Comparison of ENCODE assay signal across 9 cellular contexts in the genomic region with DNA sequence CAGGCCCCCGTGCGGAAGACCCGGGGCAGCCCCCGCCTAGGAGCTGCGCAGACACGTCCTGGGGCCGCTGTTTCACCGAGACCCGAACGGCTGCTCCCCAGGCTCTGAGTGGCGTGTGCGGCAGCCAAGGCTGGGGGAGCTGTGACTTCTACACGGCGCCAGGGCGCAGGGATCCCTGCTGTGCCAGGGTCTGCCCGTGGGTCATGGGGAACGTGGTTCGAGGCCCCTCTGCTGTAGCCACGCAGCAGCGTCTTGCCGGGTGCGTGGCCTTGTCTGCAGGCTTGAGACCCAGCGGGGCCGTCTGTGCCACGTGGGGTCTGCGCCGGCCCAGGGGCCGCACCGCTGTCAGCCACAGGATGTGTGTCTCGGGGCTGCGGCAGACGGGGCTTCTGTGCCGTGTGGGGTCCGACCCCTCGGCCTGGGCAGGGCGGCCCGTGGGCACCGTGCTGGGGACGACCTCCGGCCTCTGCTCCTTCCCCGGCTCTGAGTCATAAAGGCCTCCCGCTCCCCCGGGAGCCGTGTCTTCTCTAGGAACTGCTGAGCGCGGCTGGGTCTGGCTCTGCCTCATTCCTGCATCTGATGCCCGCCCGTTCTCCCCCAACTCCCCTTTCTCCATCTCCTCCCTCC. TPM values are rescaled to one million over a fixed set of nuclear protein-coding genes. Genes with fewer than 3 reads are reported as not detected.
DNase-seq lines count a peak whose midpoint lies in the region; ATAC-seq, FAIRE-seq and TF ChIP-seq lines count a peak whose summit lies in the region.
"Had no signal": no experiment of that assay in that cellular context is flagged by ENCODE, and none has a peak within 500 bp of the region (broad histone marks: within the 10 kb centered on the region; RNA-seq: fewer than 3 reads in every experiment).

No MANE protein-coding gene starts in this region.

- no peaks in the 10 kb centered on the region for H3K9me3 ChIP-seq in astrocyte (ENCODE audit: insufficient read depth, low read depth, low read length)
- no peaks in the 10 kb centered on the region for H3K9me3 ChIP-seq in right lobe of liver

- peak in 1 of 2 donors; percentile 55 for DNase-seq in activated naive CD4-positive, alpha-beta T cell treated with anti-CD3 and anti-CD28 coated beads, Interleukin-2, amount 50 U/mL, for 72 hours (ENCODE audit: low spot score in 2 of 2)
- no peak for DNase-seq in activated naive CD4-positive, alpha-beta T cell (lab: John Stamatoyannopoulos, UW)
- no peak for DNase-seq in astrocyte (ENCODE audit: low read depth)
- peak in 2 of 3 donors; percentile 22 to 52 for DNase-seq in right lobe of liver
- no peak for DNase-seq in MV-4-11 (lab: John Stamatoyannopoulos, UW)
- no peak for DNase-seq in stimulated activated CD4-positive, alpha-beta T cell treated with anti-CD3 and anti-CD28 coated beads, Interleukin-15, amount 100 ng/mL, for 24 hours

- H3K27ac Mint-ChIP-seq in activated naive CD4-positive, alpha-beta T cell treated with anti-CD3 and anti-CD28 coated beads, Interleukin-2, amount 50 U/mL, for 72 hours, result no peak overlapping the region
- H3K27ac Mint-ChIP-seq in astrocyte (ENCODE audit: unreplicated experiment), result no peak overlapping the region
- H3K27ac Mint-ChIP-seq: T-helper 2 cell treated with Interferon-gamma antibody and Interleukin-4, amounts not matched to agents 5 μg/mL and 100 μg/mL, for 36 hours had no signal

- H3K4me3 ChIP-seq in astrocyte (ENCODE audit: insufficient read depth, low read depth, low read length) (peak overlapping the region; percentile 13), right lobe of liver (no peak overlapping the region), urinary bladder (ENCODE audit: low read depth, low read length) (peak overlapping the region; percentile 12)

- H3K4me3 Mint-ChIP-seq in astrocyte (ENCODE audit: unreplicated experiment), result no peak overlapping the region
- H3K4me3 Mint-ChIP-seq: T-helper 2 cell treated with Interferon-gamma antibody and Interleukin-4, amounts not matched to agents 5 μg/mL and 100 μg/mL, for 36 hours had no signal

- ATAC-seq in activated naive CD4-positive, alpha-beta T cell treated with anti-CD3 and anti-CD28 coated beads, Interleukin-2, amount 50 U/mL, for 72 hours, result peak; percentile 62 to 72
- ATAC-seq in right lobe of liver (peak; percentile 15 to 55 (median 46)), GM21529 (IDR thresholded peaks at IDR 0.05; ENCODE audit: unreplicated experiment) (no peak)

- intact Hi-C loops in right lobe of liver (cut with DNase I), result no loop called here

- no peaks in the 10 kb centered on the region for H3K9me3 Mint-ChIP-seq in activated naive CD4-positive, alpha-beta T cell treated with anti-CD3 and anti-CD28 coated beads, Interleukin-2, amount 50 U/mL, for 72 hours
- peaks cover 6% of the 10 kb centered on the region for H3K9me3 Mint-ChIP-seq in astrocyte (ENCODE audit: unreplicated experiment)
- H3K9me3 Mint-ChIP-seq: T-helper 2 cell treated with Interferon-gamma antibody and Interleukin-4, amounts not matched to agents 5 μg/mL and 100 μg/mL, for 36 hours had no signal

- H3K4me1 ChIP-seq in astrocyte (ENCODE audit: insufficient read depth, low read length) (peaks cover 8% of the 10 kb centered on the region), right lobe of liver (peaks cover 0 to 4% (median 0%) of the 10 kb centered on the region in 4 donors), urinary bladder (ENCODE audit: insufficient read depth) (peaks cover 3% of the 10 kb centered on the region)

- peak overlapping the region; percentile 46 for H3K9ac ChIP-seq in astrocyte (ENCODE audit: low read length)

- no peaks in the 10 kb centered on the region for H3K79me2 ChIP-seq in astrocyte (ENCODE audit: insufficient read depth, low read length)

- no peak for TF ChIP-seq CTCF in astrocyte (IDR thresholded peaks at IDR 0.05; ENCODE audit: insufficient read depth, low read depth, low read length)
- no peak for TF ChIP-seq CTCF in right lobe of liver (IDR thresholded peaks at IDR 0.05)

- no peak overlapping the region for H3K27ac ChIP-seq in astrocyte (ENCODE audit: low read depth, low read length)
- H3K27ac ChIP-seq in right lobe of liver, result no peak overlapping the region
- H3K27ac ChIP-seq in urinary bladder (ENCODE audit: low read depth), result no peak overlapping the region

- H3K4me2 ChIP-seq in astrocyte (ENCODE audit: low read length), result peak overlapping the region; percentile 81

- H3K27me3 Mint-ChIP-seq in astrocyte (ENCODE audit: low read depth, unreplicated experiment), result no peaks in the 10 kb centered on the region

- no peaks in the 10 kb centered on the region for H4K20me1 ChIP-seq in astrocyte (ENCODE audit: insufficient read depth, low read length)

- no peak for TF ChIP-seq POLR2A in right lobe of liver (IDR thresholded peaks at IDR 0.05)

- H3K27me3 ChIP-seq in astrocyte (ENCODE audit: insufficient read depth, low read length) (no peaks in the 10 kb centered on the region), right lobe of liver (no peaks in the 10 kb centered on the region)

- H3K4me1 Mint-ChIP-seq in astrocyte (ENCODE audit: low read depth, unreplicated experiment), result peaks cover 2% of the 10 kb centered on the region

- H3K36me3 Mint-ChIP-seq in activated naive CD4-positive, alpha-beta T cell treated with anti-CD3 and anti-CD28 coated beads, Interleukin-2, amount 50 U/mL, for 72 hours, result peaks cover 0 to 3% of the 10 kb centered on the region in 2 donors
- H3K36me3 Mint-ChIP-seq in astrocyte (ENCODE audit: low read depth, unreplicated experiment), result peaks cover 2% of the 10 kb centered on the region

- peak overlapping the region; percentile 68 for H2AFZ ChIP-seq in astrocyte (ENCODE audit: low read depth, low read length)

- FAIRE-seq in astrocyte (lab: Jason Lieb, UNC), result no peak

- no peaks in the 10 kb centered on the region for H3K36me3 ChIP-seq in astrocyte (ENCODE audit: insufficient read depth, low read length)
- no peaks in the 10 kb centered on the region for H3K36me3 ChIP-seq in right lobe of liver
- H3K36me3 ChIP-seq in urinary bladder (ENCODE audit: insufficient read depth), result peaks cover 2% of the 10 kb centered on the region

- 25% methylated on average over 9 of the region's 48 CpGs for WGBS in right lobe of liver (ENCODE audit: insufficient coverage, low coverage, low lambda C conversion rate, missing lambda C conversion rate)
- 2% methylated on average over 48 of the region's 48 CpGs for WGBS in urinary bladder

RNA-seq across cellular contexts. Expression of gene GTPBP6, which starts 12.7 kb away (rescaled TPM):
- total RNA-seq in activated naive CD4-positive, alpha-beta T cell treated with anti-CD3 and anti-CD28 coated beads, Interleukin-2, amount 50 U/mL, for 72 hours, result 10 to 100 TPM; 57.1 to 61.6 TPM
- total RNA-seq in astrocyte (27.9 and 30.5 TPM in 2 replicates), right lobe of liver (10 to 100 TPM; 20.9 to 32.8 (median 23.2) TPM), urinary bladder (10.0 TPM)
- 71.8 TPM for polyA plus RNA-seq in urinary bladder

RNA-seq across cellular contexts. Expression of gene PLCXD1, which starts 50.1 kb away (rescaled TPM):
- total RNA-seq in activated naive CD4-positive, alpha-beta T cell treated with anti-CD3 and anti-CD28 coated beads, Interleukin-2, amount 50 U/mL, for 72 hours, result 100 to 1,000 TPM in 1 of 2 donors, 10 to 100 TPM in 1; 61.4 to 118 TPM
- total RNA-seq in astrocyte (20.3 and 25.9 TPM in 2 replicates), right lobe of liver (10 to 100 TPM in 1 of 6 experiments, 1 to 10 TPM in 5; 3.4 to 11.2 (median 5.1) TPM), urinary bladder (5.2 TPM)
- polyA plus RNA-seq in urinary bladder, result 10.2 TPM

RNA-seq across cellular contexts. Expression of gene PPP2R3B, which starts 55.4 kb away (rescaled TPM):
- total RNA-seq in activated naive CD4-positive, alpha-beta T cell treated with anti-CD3 and anti-CD28 coated beads, Interleukin-2, amount 50 U/mL, for 72 hours, result 10 to 100 TPM; 23.9 to 37.8 TPM
- total RNA-seq in astrocyte, result 39.3 and 44.7 TPM in 2 replicates
- 1 to 10 TPM; 4.2 to 6.3 (median 5.3) TPM for total RNA-seq in right lobe of liver
- 11.0 TPM for total RNA-seq in urinary bladder
- 16.1 TPM for polyA plus RNA-seq in urinary bladder

Comparison
In these comparisons a context has a peak if more than half of its experiments do, and no peak if none do; other contexts are left out.
1. DNase-seq: peak in right lobe of liver (2 of 3); none in activated naive CD4-positive, alpha-beta T cell (0 of 4), astrocyte (single experiment), MV-4-11 (single experiment) and stimulated activated CD4-positive, alpha-beta T cell treated with anti-CD3 and anti-CD28 coated beads, Interleukin-15, amount 100 ng/mL, for 24 hours (single experiment).
2. H3K4me3 ChIP-seq: peak in astrocyte (single experiment) and urinary bladder (single experiment); none in right lobe of liver (0 of 3).